1 cellular context compared by ENCODE assay signal in the genomic region with DNA sequence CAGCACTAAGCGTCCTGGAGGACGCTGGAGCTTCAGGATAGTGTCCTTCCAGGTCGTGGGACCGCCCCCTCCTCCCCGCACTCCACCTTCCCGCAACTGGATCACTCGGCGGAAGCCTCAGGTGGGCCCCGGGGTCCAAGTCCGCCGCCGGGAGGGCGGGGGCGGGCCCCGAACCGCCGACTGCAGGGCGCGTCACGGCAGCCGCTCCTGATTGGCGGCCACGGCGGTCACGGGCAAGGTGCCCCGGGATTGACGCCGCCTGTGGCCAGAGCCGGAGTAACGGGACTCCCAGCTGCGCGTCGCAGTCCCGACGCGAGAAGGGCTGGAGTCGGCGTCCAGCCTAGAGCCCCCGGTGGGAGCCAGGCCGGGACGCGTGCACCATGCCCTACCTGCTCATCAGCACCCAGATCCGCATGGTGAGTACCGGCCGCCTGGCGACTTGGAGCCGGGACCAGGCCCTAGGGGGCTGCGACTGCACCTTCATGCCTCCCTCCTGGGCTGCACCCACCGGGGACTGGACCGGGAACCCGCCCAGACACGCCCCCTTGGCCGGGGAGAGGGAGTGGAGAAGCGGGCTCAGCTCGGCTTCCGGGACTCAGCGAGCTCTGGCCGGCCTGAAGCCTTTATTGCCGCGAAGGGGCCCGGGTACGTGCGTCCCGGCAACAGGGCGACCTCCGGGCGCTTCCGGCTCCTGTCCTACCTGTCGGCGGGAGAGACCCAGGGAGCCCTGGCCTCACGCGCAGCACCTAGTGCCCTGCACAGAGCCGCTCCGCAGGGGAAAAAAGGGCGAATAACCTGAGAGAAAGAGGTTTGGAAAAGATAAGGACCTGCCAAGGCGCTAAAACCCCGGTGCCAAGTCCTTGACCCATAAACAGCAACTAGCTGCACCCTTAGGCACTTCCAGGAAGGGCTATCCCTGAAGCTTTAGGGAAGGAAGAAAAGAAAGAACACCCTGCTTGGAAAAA.
A peak's percentile ranks its signal among the peaks of the same experiment; 100 is the strongest.
TF ChIP-seq lines count a peak whose summit lies in the region.

A gene (plus strand): TSS at position 268 of the 965 bp plus-strand sequence. CDS start 113 bp downstream, at position 381.

TF ChIP-seq in K562, 482 proteins besides CTCF, POLR2A, EP300 and RAD21 (continues in another document):
- TF ChIP-seq MTA3 (IDR thresholded peaks at IDR 0.05; ENCODE audit: borderline replicate concordance) (no peak; the same call in 1 of the 2 replicates), ZSCAN32 (CRISPR knock-in tag; IDR thresholded peaks at IDR 0.05) (no peak), ADNP (tag; IDR thresholded peaks at IDR 0.05) (no peak), ZNF184 (CRISPR knock-in tag; IDR thresholded peaks at IDR 0.05) (no peak), ZNF668 (CRISPR knock-in tag; IDR thresholded peaks at IDR 0.05) (no peak), ZNF174 (CRISPR knock-in tag; IDR thresholded peaks at IDR 0.05) (no peak), ATF7 (IDR thresholded peaks at IDR 0.05) (peak; percentile 74), NUFIP1 (IDR thresholded peaks at IDR 0.05; ENCODE audit: partially characterized antibody) (peak; percentile 47), CEBPG (CRISPR knock-in tag; IDR thresholded peaks at IDR 0.05) (0 out of 2 replicates have a peak, but pooled peaks have one; percentile 29), CEBPG (tag; conservative IDR thresholded peaks at IDR 0.05 in 1 of 2, IDR thresholded peaks at IDR 0.05 in 1 of 2) (no peak), ZNF12 (CRISPR knock-in tag; IDR thresholded peaks at IDR 0.05) (no peak), RHOXF2B (CRISPR knock-in tag; conservative IDR thresholded peaks at IDR 0.05) (no peak), TEAD2 (tag; IDR thresholded peaks at IDR 0.05) (no peak), ELF2 (CRISPR knock-in tag; IDR thresholded peaks at IDR 0.05) (peak; percentile 66; the same call in 1 of the 2 replicates)
- TF ChIP-seq, protein P1, sequence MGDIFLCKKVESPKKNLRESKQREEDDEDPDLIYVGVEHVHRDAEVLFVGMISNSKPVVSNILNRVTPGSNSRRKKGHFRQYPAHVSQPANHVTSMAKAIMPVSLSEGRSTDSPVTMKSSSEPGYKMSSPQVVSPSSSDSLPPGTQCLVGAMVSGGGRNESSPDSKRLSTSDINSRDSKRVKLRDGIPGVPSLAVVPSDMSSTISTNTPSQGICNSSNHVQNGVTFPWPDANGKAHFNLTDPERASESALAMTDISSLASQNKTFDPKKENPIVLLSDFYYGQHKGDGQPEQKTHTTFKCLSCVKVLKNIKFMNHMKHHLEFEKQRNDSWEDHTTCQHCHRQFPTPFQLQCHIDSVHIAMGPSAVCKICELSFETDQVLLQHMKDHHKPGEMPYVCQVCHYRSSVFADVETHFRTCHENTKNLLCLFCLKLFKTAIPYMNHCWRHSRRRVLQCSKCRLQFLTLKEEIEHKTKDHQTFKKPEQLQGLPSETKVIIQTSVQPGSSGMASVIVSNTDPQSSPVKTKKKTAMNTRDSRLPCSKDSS (IDR thresholded peaks at IDR 0.05; ENCODE audit: low read depth, partially characterized antibody), result no peak
- TF ChIP-seq, protein P2, sequence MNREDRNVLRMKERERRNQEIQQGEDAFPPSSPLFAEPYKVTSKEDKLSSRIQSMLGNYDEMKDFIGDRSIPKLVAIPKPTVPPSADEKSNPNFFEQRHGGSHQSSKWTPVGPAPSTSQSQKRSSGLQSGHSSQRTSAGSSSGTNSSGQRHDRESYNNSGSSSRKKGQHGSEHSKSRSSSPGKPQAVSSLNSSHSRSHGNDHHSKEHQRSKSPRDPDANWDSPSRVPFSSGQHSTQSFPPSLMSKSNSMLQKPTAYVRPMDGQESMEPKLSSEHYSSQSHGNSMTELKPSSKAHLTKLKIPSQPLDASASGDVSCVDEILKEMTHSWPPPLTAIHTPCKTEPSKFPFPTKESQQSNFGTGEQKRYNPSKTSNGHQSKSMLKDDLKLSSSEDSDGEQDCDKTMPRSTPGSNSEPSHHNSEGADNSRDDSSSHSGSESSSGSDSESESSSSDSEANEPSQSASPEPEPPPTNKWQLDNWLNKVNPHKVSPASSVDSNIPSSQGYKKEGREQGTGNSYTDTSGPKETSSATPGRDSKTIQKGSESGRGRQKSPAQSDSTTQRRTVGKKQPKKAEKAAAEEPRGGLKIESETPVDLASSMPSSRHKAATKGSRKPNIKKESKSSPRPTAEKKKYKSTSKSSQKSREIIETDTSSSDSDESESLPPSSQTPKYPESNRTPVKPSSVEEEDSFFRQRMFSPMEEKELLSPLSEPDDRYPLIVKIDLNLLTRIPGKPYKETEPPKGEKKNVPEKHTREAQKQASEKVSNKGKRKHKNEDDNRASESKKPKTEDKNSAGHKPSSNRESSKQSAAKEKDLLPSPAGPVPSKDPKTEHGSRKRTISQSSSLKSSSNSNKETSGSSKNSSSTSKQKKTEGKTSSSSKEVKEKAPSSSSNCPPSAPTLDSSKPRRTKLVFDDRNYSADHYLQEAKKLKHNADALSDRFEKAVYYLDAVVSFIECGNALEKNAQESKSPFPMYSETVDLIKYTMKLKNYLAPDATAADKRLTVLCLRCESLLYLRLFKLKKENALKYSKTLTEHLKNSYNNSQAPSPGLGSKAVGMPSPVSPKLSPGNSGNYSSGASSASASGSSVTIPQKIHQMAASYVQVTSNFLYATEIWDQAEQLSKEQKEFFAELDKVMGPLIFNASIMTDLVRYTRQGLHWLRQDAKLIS (CRISPR knock-in tag; IDR thresholded peaks at IDR 0.05), result no peak
- TF ChIP-seq, protein P3, sequence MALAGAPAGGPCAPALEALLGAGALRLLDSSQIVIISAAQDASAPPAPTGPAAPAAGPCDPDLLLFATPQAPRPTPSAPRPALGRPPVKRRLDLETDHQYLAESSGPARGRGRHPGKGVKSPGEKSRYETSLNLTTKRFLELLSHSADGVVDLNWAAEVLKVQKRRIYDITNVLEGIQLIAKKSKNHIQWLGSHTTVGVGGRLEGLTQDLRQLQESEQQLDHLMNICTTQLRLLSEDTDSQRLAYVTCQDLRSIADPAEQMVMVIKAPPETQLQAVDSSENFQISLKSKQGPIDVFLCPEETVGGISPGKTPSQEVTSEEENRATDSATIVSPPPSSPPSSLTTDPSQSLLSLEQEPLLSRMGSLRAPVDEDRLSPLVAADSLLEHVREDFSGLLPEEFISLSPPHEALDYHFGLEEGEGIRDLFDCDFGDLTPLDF (CRISPR knock-in tag; IDR thresholded peaks at IDR 0.05), result no peak
- TF ChIP-seq, protein P4, sequence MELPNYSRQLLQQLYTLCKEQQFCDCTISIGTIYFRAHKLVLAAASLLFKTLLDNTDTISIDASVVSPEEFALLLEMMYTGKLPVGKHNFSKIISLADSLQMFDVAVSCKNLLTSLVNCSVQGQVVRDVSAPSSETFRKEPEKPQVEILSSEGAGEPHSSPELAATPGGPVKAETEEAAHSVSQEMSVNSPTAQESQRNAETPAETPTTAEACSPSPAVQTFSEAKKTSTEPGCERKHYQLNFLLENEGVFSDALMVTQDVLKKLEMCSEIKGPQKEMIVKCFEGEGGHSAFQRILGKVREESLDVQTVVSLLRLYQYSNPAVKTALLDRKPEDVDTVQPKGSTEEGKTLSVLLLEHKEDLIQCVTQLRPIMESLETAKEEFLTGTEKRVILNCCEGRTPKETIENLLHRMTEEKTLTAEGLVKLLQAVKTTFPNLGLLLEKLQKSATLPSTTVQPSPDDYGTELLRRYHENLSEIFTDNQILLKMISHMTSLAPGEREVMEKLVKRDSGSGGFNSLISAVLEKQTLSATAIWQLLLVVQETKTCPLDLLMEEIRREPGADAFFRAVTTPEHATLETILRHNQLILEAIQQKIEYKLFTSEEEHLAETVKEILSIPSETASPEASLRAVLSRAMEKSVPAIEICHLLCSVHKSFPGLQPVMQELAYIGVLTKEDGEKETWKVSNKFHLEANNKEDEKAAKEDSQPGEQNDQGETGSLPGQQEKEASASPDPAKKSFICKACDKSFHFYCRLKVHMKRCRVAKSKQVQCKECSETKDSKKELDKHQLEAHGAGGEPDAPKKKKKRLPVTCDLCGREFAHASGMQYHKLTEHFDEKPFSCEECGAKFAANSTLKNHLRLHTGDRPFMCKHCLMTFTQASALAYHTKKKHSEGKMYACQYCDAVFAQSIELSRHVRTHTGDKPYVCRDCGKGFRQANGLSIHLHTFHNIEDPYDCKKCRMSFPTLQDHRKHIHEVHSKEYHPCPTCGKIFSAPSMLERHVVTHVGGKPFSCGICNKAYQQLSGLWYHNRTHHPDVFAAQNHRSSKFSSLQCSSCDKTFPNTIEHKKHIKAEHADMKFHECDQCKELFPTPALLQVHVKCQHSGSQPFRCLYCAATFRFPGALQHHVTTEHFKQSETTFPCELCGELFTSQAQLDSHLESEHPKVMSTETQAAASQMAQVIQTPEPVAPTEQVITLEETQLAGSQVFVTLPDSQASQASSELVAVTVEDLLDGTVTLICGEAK (IDR thresholded peaks at IDR 0.05), result no peak
- TF ChIP-seq, protein P4 (CRISPR knock-in tag; IDR thresholded peaks at IDR 0.05), result 0 out of 2 replicates have a peak, but pooled peaks have one; percentile 23
- TF ChIP-seq, protein P5, sequence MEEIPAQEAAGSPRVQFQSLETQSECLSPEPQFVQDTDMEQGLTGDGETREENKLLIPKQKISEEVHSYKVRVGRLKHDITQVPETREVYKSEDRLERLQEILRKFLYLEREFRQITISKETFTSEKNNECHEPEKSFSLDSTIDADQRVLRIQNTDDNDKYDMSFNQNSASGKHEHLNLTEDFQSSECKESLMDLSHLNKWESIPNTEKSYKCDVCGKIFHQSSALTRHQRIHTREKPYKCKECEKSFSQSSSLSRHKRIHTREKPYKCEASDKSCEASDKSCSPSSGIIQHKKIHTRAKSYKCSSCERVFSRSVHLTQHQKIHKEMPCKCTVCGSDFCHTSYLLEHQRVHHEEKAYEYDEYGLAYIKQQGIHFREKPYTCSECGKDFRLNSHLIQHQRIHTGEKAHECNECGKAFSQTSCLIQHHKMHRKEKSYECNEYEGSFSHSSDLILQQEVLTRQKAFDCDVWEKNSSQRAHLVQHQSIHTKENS (CRISPR knock-in tag; IDR thresholded peaks at IDR 0.05), result no peak
- TF ChIP-seq, protein P6, sequence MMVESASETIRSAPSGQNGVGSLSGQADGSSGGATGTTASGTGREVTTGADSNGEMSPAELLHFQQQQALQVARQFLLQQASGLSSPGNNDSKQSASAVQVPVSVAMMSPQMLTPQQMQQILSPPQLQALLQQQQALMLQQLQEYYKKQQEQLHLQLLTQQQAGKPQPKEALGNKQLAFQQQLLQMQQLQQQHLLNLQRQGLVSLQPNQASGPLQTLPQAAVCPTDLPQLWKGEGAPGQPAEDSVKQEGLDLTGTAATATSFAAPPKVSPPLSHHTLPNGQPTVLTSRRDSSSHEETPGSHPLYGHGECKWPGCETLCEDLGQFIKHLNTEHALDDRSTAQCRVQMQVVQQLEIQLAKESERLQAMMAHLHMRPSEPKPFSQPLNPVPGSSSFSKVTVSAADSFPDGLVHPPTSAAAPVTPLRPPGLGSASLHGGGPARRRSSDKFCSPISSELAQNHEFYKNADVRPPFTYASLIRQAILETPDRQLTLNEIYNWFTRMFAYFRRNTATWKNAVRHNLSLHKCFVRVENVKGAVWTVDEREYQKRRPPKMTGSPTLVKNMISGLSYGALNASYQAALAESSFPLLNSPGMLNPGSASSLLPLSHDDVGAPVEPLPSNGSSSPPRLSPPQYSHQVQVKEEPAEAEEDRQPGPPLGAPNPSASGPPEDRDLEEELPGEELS (CRISPR knock-in tag; IDR thresholded peaks at IDR 0.05; ENCODE audit: borderline replicate concordance), result no peak
- TF ChIP-seq, protein P7, sequence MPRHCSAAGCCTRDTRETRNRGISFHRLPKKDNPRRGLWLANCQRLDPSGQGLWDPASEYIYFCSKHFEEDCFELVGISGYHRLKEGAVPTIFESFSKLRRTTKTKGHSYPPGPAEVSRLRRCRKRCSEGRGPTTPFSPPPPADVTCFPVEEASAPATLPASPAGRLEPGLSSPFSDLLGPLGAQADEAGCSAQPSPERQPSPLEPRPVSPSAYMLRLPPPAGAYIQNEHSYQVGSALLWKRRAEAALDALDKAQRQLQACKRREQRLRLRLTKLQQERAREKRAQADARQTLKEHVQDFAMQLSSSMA (CRISPR knock-in tag; IDR thresholded peaks at IDR 0.05), result peak; percentile 86; the same call in 1 of the 2 replicates
- TF ChIP-seq, protein P8, sequence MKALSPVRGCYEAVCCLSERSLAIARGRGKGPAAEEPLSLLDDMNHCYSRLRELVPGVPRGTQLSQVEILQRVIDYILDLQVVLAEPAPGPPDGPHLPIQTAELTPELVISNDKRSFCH (CRISPR knock-in tag; IDR thresholded peaks at IDR 0.05), result no peak
- TF ChIP-seq, protein P8 (tag; IDR thresholded peaks at IDR 0.05), result peak; percentile 31; the same call in 1 of the 2 replicates
- TF ChIP-seq, protein P9, sequence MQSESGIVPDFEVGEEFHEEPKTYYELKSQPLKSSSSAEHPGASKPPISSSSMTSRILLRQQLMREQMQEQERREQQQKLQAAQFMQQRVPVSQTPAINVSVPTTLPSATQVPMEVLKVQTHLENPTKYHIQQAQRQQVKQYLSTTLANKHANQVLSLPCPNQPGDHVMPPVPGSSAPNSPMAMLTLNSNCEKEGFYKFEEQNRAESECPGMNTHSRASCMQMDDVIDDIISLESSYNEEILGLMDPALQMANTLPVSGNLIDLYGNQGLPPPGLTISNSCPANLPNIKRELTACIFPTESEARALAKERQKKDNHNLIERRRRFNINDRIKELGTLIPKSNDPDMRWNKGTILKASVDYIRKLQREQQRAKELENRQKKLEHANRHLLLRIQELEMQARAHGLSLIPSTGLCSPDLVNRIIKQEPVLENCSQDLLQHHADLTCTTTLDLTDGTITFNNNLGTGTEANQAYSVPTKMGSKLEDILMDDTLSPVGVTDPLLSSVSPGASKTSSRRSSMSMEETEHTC (IDR thresholded peaks at IDR 0.05), result peak; percentile 37; the same call in 1 of the 2 replicates
